In the genomic region with DNA sequence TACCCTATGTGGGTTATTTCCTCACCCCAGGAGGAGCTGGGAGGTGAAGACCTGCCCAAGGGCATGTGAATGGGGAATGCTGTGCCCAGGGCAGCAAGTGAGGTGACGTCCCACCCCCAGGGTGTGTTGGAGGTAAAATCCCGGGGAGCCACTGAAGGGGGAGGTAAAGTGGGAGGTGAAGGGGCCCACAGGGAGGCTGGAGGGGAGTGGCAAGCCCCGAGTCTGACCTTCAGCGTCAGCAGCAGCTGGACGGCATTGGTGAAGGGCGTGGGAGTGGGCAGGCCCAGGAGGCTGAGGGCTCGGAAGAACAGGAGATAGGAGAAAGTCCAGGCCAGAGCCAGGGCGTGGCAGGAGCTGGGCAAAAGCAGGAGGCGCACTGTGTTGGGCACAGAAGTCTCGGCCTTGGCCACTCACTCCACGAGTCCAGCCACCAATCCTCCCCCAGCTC, we compare ENCODE assay signal across 1 cellular context.
TF ChIP-seq lines count a peak whose summit lies in the region.

No MANE protein-coding gene starts in this region.

TF ChIP-seq in K562, 482 proteins besides CTCF, POLR2A, EP300 and RAD21:
- peak; percentile 1 for TF ChIP-seq KDM5B (IDR thresholded peaks at IDR 0.05; ENCODE audit: insufficient replicate concordance, low read depth, low read length)
- no peak for TF ChIP-seq SNRNP70 (optimal IDR thresholded peaks at IDR 0.05; ENCODE audit: low read depth, low read length)
- no peak for TF ChIP-seq ZNF277 (CRISPR knock-in tag; IDR thresholded peaks at IDR 0.05; ENCODE audit: borderline replicate concordance)
- no peak for TF ChIP-seq E2F5 (CRISPR knock-in tag; IDR thresholded peaks at IDR 0.05)
- peak; percentile 33; the same call in 1 of the 2 replicates for TF ChIP-seq RBFOX2 (IDR thresholded peaks at IDR 0.05; ENCODE audit: low read depth, low read length)
- TF ChIP-seq ZNF740 (CRISPR knock-in tag; IDR thresholded peaks at IDR 0.05): no peak
- no peak for TF ChIP-seq ZNF740 (tag; IDR thresholded peaks at IDR 0.05)
- TF ChIP-seq, protein P1, sequence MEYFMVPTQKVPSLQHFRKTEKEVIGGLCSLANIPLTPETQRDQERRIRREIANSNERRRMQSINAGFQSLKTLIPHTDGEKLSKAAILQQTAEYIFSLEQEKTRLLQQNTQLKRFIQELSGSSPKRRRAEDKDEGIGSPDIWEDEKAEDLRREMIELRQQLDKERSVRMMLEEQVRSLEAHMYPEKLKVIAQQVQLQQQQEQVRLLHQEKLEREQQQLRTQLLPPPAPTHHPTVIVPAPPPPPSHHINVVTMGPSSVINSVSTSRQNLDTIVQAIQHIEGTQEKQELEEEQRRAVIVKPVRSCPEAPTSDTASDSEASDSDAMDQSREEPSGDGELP (CRISPR knock-in tag; IDR thresholded peaks at IDR 0.05; ENCODE audit: borderline replicate concordance): peak; percentile 53; the same call in 1 of the 2 replicates
- TF ChIP-seq POLR2G (IDR thresholded peaks at IDR 0.05; ENCODE audit: low read depth, low read length): 0 out of 2 replicates have a peak, but pooled peaks have one; percentile 30
- no peak for TF ChIP-seq HSF4 (CRISPR knock-in tag; IDR thresholded peaks at IDR 0.05; ENCODE audit: borderline replicate concordance)
